9 cellular contexts compared by ENCODE assay signal in the genomic region with DNA sequence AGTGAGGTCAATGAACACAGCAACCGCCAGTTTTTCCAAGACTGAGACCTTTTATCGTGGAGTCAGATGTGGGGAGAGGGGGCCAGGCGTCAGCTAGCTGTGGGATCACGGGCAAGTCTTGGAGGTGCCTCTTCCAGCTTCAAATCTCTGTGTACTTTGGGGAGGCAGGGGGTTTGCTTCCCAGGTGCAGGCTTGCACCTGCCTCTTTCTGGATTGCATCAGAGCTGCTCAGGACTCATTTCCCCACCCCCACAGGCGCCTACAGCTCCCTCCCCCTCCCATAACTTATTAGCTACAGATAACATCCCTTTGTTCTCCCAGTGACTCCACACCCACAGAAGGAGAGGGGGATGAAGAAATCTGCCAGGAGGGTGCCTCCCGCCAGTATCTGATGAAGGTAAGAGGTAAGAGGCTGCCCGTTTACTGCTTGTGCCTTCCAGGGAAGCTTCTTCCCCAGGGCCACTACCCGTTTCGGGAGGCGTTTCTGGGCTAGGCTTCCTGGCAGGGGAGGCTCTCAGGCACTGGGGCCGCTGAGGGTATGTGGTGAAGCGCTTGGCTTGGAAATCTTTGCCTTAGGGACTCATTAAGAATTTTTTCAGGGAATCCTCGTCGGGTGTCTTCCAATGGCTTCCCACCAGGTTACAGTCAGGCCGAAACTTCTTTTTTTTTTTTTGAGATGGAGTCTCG. TPM values are rescaled to one million over a fixed set of nuclear protein-coding genes. Genes with fewer than 3 reads are reported as not detected.
DNase-seq lines count a peak whose midpoint lies in the region; ATAC-seq and TF ChIP-seq lines count a peak whose summit lies in the region.
"Had no signal": no experiment of that assay in that cellular context is flagged by ENCODE, and none has a peak within 500 bp of the region (broad histone marks: within the 10 kb centered on the region; RNA-seq: fewer than 3 reads in every experiment).

No MANE protein-coding gene starts in this region.

- H3K4me1 Mint-ChIP-seq in GM23338 = peaks cover 33% of the 10 kb centered on the region

- peak overlapping the region; percentile 98 for H2AFZ ChIP-seq in GM23338

- H3K4me3 ChIP-seq in GM23338 = peak overlapping the region; percentile 71
- H3K4me3 ChIP-seq in epithelial cell of esophagus (ENCODE audit: low read length) = peak overlapping the region; percentile 32
- H3K4me3 ChIP-seq in muscle layer of duodenum (ENCODE audit: low read depth in 1 of 2, low read length in 2 of 2) = peak overlapping the region in 1 of 2 donors; percentile 42
- H3K4me3 ChIP-seq: ascending aorta had no signal

- TF ChIP-seq CTCF in GM23338 (conservative IDR thresholded peaks at IDR 0.05; ENCODE audit: low read depth in 2 of 2) (no peak), epithelial cell of esophagus (IDR thresholded peaks at IDR 0.05; ENCODE audit: insufficient read depth, low read depth, low read length, missing control alignments) (no peak)

- H3K4me3 Mint-ChIP-seq in GM23338 = peak overlapping the region; percentile 77

- no peaks in the 10 kb centered on the region for H3K9me2 ChIP-seq in GM23338 (ENCODE audit: insufficient read depth)

- H3K27me3 ChIP-seq in GM23338 (ENCODE audit: insufficient read depth) (no peaks in the 10 kb centered on the region), muscle layer of duodenum (ENCODE audit: low read depth, low read length) (no peaks in the 10 kb centered on the region)
- H3K27me3 ChIP-seq: ascending aorta had no signal

- DNase-seq in GM23338 (ENCODE audit: low spot score) (peak; percentile 86), NCI-H69 (lab: John Stamatoyannopoulos, UW) (peak; percentile 82), epithelial cell of esophagus (ENCODE audit: low read depth) (peak; percentile 72), midbrain (lab: John Stamatoyannopoulos, UW) (no peak)

- H3K27ac ChIP-seq in GM23338 (ENCODE audit: low read depth) = peak overlapping the region; percentile 98
- H3K27ac ChIP-seq in muscle layer of duodenum (ENCODE audit: low read length) = peak overlapping the region; percentile 36
- H3K27ac ChIP-seq: ascending aorta had no signal

- H3K4me1 ChIP-seq in GM23338 (ENCODE audit: insufficient read depth) (peaks cover 13% of the 10 kb centered on the region), muscle layer of duodenum (ENCODE audit: control insufficient read depth in 1 of 2, insufficient read depth in 2 of 2, low read length in 2 of 2) (no peaks in the 10 kb centered on the region)

- H4K20me1 ChIP-seq in GM23338 (replicated peaks; ENCODE audit: insufficient read depth) = no peaks in the 10 kb centered on the region

- H3K79me2 ChIP-seq in GM23338 (replicated peaks; ENCODE audit: insufficient read depth) = no peaks in the 10 kb centered on the region

- peak; percentile 67 for ATAC-seq in GM23338
- ATAC-seq in GM18505 (IDR thresholded peaks at IDR 0.05; ENCODE audit: unreplicated experiment) = no peak
- ATAC-seq in SK-N-SH treated with all-trans-retinoic acid at 6 μM for 48 hours = no peak
- ATAC-seq in HG02981 (IDR thresholded peaks at IDR 0.05; ENCODE audit: unreplicated experiment) = no peak

- no peaks in the 10 kb centered on the region for H3K36me3 ChIP-seq in GM23338 (ENCODE audit: insufficient read depth)
- no peaks in the 10 kb centered on the region for H3K36me3 ChIP-seq in muscle layer of duodenum (ENCODE audit: control insufficient read depth in 1 of 2, insufficient read depth in 2 of 2, low read length in 2 of 2)
- H3K36me3 ChIP-seq: ascending aorta had no signal

- H3K27me3 Mint-ChIP-seq in GM23338 (ENCODE audit: insufficient read depth, low read depth, poor library complexity) = peaks cover 10% of the 10 kb centered on the region

- 0 out of 2 replicates have a peak, but pooled peaks cover 5% of the 10 kb centered on the region for H3F3A ChIP-seq in GM23338 (replicated peaks; ENCODE audit: low read depth)

- H3K4me2 ChIP-seq in GM23338 = peak overlapping the region; percentile 83

- H3K27ac Mint-ChIP-seq in GM23338 = peak overlapping the region; percentile 99

- H3K36me3 Mint-ChIP-seq in GM23338 (ENCODE audit: low read depth) = peaks cover 30% of the 10 kb centered on the region

- H3K9me3 Mint-ChIP-seq in GM23338 = peaks cover 15% of the 10 kb centered on the region; the same call in 2 of the 3 replicates

- H3K9me3 ChIP-seq in muscle layer of duodenum (ENCODE audit: control insufficient read depth in 1 of 2, low read length in 2 of 2) = peaks cover 0 to 10% of the 10 kb centered on the region in 2 donors

- no peak for TF ChIP-seq POLR2A in GM18505 (IDR thresholded peaks at IDR 0.05; ENCODE audit: borderline replicate concordance, extremely low read depth, insufficient read depth, insufficient read length)

TF ChIP-seq in GM23338, 12 proteins besides CTCF, POLR2A, EP300 and RAD21 (continues in another document):
- TF ChIP-seq, protein P1, sequence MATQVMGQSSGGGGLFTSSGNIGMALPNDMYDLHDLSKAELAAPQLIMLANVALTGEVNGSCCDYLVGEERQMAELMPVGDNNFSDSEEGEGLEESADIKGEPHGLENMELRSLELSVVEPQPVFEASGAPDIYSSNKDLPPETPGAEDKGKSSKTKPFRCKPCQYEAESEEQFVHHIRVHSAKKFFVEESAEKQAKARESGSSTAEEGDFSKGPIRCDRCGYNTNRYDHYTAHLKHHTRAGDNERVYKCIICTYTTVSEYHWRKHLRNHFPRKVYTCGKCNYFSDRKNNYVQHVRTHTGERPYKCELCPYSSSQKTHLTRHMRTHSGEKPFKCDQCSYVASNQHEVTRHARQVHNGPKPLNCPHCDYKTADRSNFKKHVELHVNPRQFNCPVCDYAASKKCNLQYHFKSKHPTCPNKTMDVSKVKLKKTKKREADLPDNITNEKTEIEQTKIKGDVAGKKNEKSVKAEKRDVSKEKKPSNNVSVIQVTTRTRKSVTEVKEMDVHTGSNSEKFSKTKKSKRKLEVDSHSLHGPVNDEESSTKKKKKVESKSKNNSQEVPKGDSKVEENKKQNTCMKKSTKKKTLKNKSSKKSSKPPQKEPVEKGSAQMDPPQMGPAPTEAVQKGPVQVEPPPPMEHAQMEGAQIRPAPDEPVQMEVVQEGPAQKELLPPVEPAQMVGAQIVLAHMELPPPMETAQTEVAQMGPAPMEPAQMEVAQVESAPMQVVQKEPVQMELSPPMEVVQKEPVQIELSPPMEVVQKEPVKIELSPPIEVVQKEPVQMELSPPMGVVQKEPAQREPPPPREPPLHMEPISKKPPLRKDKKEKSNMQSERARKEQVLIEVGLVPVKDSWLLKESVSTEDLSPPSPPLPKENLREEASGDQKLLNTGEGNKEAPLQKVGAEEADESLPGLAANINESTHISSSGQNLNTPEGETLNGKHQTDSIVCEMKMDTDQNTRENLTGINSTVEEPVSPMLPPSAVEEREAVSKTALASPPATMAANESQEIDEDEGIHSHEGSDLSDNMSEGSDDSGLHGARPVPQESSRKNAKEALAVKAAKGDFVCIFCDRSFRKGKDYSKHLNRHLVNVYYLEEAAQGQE (IDR thresholded peaks at IDR 0.05; ENCODE audit: unreplicated experiment) = no peak
- TF ChIP-seq JUNB (IDR thresholded peaks at IDR 0.05; ENCODE audit: unreplicated experiment) (no peak), ZNF114 (CRISPR knock-in tag; IDR thresholded peaks at IDR 0.05) (no peak), NANOG (IDR thresholded peaks at IDR 0.05; ENCODE audit: borderline replicate concordance) (no peak), EZH2 (IDR thresholded peaks at IDR 0.05; ENCODE audit: low read depth, unreplicated experiment) (no peak), EZH2phosphoT487 (IDR thresholded peaks at IDR 0.05; ENCODE audit: unreplicated experiment) (no peak)

TF ChIP-seq in SK-N-SH treated with all-trans-retinoic acid at 6 μM for 48 hours, 23 proteins besides CTCF, POLR2A, EP300 and RAD21:
- TF ChIP-seq ZNF565 (CRISPR knock-in tag; conservative IDR thresholded peaks at IDR 0.05; ENCODE audit: low read depth) (no peak), BACH2 (CRISPR knock-in tag; IDR thresholded peaks at IDR 0.05; ENCODE audit: borderline replicate concordance) (no peak), TCF4 (CRISPR knock-in tag; IDR thresholded peaks at IDR 0.05; ENCODE audit: borderline replicate concordance) (no peak)
- TF ChIP-seq, protein P2, sequence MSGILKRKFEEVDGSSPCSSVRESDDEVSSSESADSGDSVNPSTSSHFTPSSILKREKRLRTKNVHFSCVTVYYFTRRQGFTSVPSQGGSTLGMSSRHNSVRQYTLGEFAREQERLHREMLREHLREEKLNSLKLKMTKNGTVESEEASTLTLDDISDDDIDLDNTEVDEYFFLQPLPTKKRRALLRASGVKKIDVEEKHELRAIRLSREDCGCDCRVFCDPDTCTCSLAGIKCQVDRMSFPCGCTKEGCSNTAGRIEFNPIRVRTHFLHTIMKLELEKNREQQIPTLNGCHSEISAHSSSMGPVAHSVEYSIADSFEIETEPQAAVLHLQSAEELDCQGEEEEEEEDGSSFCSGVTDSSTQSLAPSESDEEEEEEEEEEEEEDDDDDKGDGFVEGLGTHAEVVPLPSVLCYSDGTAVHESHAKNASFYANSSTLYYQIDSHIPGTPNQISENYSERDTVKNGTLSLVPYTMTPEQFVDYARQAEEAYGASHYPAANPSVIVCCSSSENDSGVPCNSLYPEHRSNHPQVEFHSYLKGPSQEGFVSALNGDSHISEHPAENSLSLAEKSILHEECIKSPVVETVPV (CRISPR knock-in tag; IDR thresholded peaks at IDR 0.05) = no peak
TF ChIP-seq in SK-N-SH treated with all-trans-retinoic acid at 6 μM for 48 hours: peak in this region for 0.

RNA-seq across cellular contexts. Expression of gene MRPL33, which starts 18.8 kb away (rescaled TPM):
- 80.5 and 83.9 TPM in 2 replicates for total RNA-seq in GM23338 (2014; rRNA removed; shearing (Covaris generic))
- polyA plus RNA-seq in GM23338 (2016; fragmentation: Nextera tagmentation; extraction: Ambion mirVana) = 292 and 310 TPM in 2 replicates
